1 cellular context compared by ENCODE assay signal in the genomic region with DNA sequence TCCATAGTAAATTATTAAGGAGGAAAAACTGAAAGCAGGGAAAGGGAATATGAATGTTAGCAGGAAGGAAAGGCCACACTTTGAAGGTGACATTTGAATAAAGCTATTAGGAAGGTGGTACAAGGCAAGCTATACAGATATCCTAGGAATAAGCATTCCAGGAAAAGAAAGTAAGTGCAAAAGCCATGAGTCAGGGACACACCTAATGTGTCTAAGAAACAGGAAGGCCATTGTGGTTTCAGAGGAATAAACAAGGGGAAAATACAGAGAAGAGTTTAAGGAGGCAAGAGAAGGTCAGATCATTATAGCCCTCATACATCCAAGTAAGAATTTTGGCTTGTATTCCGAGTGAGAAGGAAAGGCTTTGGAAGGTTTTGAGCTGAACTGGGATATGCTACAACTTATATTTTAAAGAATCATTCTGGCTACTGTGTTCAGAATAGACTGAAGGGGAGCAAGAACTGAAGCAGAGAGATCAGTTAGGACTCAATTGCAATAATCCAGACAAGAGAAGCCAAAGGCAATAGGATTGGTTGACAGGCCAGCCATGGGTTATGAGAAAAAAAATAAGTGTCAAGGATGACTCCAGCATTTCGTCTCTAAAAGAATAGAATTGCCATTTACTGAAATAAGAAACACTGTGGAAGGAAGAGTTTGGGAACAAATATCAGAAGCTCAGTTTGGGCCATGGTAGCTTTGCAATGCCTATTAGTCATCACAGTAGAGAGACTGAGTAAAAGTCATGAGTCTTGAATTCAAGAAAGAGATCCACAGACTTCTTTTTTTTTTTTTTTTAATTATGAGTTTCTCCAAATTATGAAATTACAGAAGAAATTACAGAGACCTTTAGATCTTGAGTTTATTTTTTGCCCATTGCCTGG.
TF ChIP-seq lines count a peak whose summit lies in the region.

No MANE protein-coding gene starts in this region.

TF ChIP-seq in WTC11, 78 proteins besides CTCF, POLR2A, EP300 and RAD21 (continued from another document):
- TF ChIP-seq, protein P1, sequence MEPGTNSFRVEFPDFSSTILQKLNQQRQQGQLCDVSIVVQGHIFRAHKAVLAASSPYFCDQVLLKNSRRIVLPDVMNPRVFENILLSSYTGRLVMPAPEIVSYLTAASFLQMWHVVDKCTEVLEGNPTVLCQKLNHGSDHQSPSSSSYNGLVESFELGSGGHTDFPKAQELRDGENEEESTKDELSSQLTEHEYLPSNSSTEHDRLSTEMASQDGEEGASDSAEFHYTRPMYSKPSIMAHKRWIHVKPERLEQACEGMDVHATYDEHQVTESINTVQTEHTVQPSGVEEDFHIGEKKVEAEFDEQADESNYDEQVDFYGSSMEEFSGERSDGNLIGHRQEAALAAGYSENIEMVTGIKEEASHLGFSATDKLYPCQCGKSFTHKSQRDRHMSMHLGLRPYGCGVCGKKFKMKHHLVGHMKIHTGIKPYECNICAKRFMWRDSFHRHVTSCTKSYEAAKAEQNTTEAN (CRISPR knock-in tag; IDR thresholded peaks at IDR 0.05), result no peak
- TF ChIP-seq, protein P2, sequence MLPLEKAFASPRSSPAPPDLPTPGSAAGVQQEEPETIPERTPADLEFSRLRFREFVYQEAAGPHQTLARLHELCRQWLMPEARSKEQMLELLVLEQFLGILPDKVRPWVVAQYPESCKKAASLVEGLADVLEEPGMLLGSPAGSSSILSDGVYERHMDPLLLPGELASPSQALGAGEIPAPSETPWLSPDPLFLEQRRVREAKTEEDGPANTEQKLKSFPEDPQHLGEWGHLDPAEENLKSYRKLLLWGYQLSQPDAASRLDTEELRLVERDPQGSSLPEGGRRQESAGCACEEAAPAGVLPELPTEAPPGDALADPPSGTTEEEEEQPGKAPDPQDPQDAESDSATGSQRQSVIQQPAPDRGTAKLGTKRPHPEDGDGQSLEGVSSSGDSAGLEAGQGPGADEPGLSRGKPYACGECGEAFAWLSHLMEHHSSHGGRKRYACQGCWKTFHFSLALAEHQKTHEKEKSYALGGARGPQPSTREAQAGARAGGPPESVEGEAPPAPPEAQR (CRISPR knock-in tag; IDR thresholded peaks at IDR 0.05), result no peak
- TF ChIP-seq, protein P3, sequence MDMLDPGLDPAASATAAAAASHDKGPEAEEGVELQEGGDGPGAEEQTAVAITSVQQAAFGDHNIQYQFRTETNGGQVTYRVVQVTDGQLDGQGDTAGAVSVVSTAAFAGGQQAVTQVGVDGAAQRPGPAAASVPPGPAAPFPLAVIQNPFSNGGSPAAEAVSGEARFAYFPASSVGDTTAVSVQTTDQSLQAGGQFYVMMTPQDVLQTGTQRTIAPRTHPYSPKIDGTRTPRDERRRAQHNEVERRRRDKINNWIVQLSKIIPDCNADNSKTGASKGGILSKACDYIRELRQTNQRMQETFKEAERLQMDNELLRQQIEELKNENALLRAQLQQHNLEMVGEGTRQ (CRISPR knock-in tag; IDR thresholded peaks at IDR 0.05), result no peak
- no peak for TF ChIP-seq HMGA2 (CRISPR knock-in tag; IDR thresholded peaks at IDR 0.05)
- no peak for TF ChIP-seq PRRX2 (CRISPR knock-in tag; IDR thresholded peaks at IDR 0.05)
- no peak for TF ChIP-seq GABPB1 (CRISPR knock-in tag; IDR thresholded peaks at IDR 0.05)
- TF ChIP-seq JUN (CRISPR knock-in tag; IDR thresholded peaks at IDR 0.05), result no peak
- TF ChIP-seq ELF4 (CRISPR knock-in tag; IDR thresholded peaks at IDR 0.05; ENCODE audit: low read depth), result no peak
- TF ChIP-seq, protein P4, sequence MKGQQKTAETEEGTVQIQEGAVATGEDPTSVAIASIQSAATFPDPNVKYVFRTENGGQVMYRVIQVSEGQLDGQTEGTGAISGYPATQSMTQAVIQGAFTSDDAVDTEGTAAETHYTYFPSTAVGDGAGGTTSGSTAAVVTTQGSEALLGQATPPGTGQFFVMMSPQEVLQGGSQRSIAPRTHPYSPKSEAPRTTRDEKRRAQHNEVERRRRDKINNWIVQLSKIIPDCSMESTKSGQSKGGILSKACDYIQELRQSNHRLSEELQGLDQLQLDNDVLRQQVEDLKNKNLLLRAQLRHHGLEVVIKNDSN (CRISPR knock-in tag; IDR thresholded peaks at IDR 0.05), result no peak
